ENCODE assay signal across 8 cellular contexts in the genomic region with DNA sequence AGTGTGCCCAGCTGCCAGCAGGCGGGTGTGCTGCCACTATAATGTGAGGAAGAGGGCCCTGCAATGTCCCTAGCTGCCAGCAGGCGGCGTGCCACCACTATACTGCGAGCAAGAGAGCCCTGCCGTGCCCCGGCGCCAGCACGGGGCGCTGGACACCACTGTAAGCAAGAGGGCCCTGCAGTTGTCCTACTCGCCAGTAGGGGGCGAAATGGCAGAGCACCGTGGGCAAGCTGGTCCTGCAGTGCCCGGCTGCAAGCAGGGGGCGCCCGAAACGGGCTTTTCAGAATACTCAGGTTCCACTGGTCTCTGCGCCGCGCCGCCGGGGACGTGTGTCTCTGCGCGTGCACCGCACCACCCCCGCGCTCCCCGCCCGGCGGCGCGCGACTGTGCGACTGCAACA. TPM values are rescaled to one million over a fixed set of nuclear protein-coding genes. Genes with fewer than 3 reads are reported as not detected.
DNase-seq lines count a peak whose midpoint lies in the region; ATAC-seq and TF ChIP-seq lines count a peak whose summit lies in the region.
"Not testable (repeated sequence)": the region's sequence is repeated elsewhere in the genome, so short reads cannot be mapped to it uniquely, and the experiment has no call there.

No MANE protein-coding gene starts in this region.

- peak; percentile 75 for TF ChIP-seq CTCF in OCI-LY1 (IDR thresholded peaks at IDR 0.05; ENCODE audit: low read length)
- TF ChIP-seq CTCF in MCF 10A (IDR thresholded peaks at IDR 0.05; ENCODE audit: unreplicated experiment) = peak; percentile 55
- TF ChIP-seq CTCF in heart left ventricle (IDR thresholded peaks at IDR 0.05) = peak in 8 of 12 donors; percentile 9 to 44 (median 30)
- peak; percentile 41 for TF ChIP-seq CTCF in neutrophil (IDR thresholded peaks at IDR 0.05)
- TF ChIP-seq CTCF in upper lobe of right lung (IDR thresholded peaks at IDR 0.05) = peak; percentile 56

- not testable (repeated sequence) for TF ChIP-seq POLR2A in heart left ventricle (IDR thresholded peaks at IDR 0.05)

- whole genome bisulfite sequencing in heart left ventricle, 4 donors = 47 to 74% (median 71%) methylated on average over 3 to 34 of the region's 34 CpGs

- H3K36me3 Mint-ChIP-seq in MCF 10A (ENCODE audit: insufficient read depth, unreplicated experiment) = not testable (repeated sequence)

- not testable (repeated sequence) for H2AFZ ChIP-seq in OCI-LY1 (ENCODE audit: low read length)

- not testable (repeated sequence) for H3K9ac ChIP-seq in OCI-LY1 (ENCODE audit: low read length)

- peak; percentile 13; the same call in 1 of the 2 replicates for TF ChIP-seq RAD21 in Ishikawa (IDR thresholded peaks at IDR 0.05; ENCODE audit: low read depth)

- not testable (repeated sequence) for H3F3A ChIP-seq in OCI-LY1 (ENCODE audit: insufficient read depth, low read length)

- H3K27ac Mint-ChIP-seq in MCF 10A (ENCODE audit: low read depth, unreplicated experiment) = not testable (repeated sequence)

- not testable (repeated sequence) for BruUV-seq in MCF 10A (replicated peaks; lab: Mats Ljungman, UMichigan)

- not testable (repeated sequence) for H3K9me3 Mint-ChIP-seq in MCF 10A (ENCODE audit: unreplicated experiment)

- H3K4me1 Mint-ChIP-seq in MCF 10A (ENCODE audit: insufficient read depth, unreplicated experiment) = not testable (repeated sequence)

- not testable (repeated sequence) for H3K36me3 ChIP-seq in OCI-LY1 (ENCODE audit: insufficient read depth, low read length); heart left ventricle; neutrophil; upper lobe of right lung

- H3K27me3 Mint-ChIP-seq in MCF 10A (ENCODE audit: insufficient read depth, unreplicated experiment) = peaks cover 33% of the 10 kb centered on the region

- not testable (repeated sequence) for H3K4me3 ChIP-seq in OCI-LY1 (ENCODE audit: low read depth, low read length, poor library complexity, severe bottlenecking); heart left ventricle; neutrophil (ENCODE audit: low read depth in 1 of 2, low read length in 1 of 2); upper lobe of right lung

- peaks cover 25% of the 10 kb centered on the region for H3K4me1 ChIP-seq in OCI-LY1 (ENCODE audit: insufficient read depth, low read length, severe bottlenecking)
- H3K4me1 ChIP-seq in heart left ventricle; neutrophil (ENCODE audit: control insufficient read depth in 1 of 2, insufficient read depth in 1 of 2, low read depth in 1 of 2, low read length in 1 of 2); upper lobe of right lung: not testable (repeated sequence)

- H3K79me2 ChIP-seq in OCI-LY1 (ENCODE audit: insufficient read depth, low read length) = not testable (repeated sequence)

- not testable (repeated sequence) for H3K4me2 ChIP-seq in OCI-LY1 (ENCODE audit: low read length)

- H3K27me3 ChIP-seq in OCI-LY1 (ENCODE audit: insufficient read depth, low read length); upper lobe of right lung: not testable (repeated sequence)
- peaks cover 0 to 10% (median 0%) of the 10 kb centered on the region in 9 donors for H3K27me3 ChIP-seq in heart left ventricle
- H3K27me3 ChIP-seq in neutrophil = peaks cover 30% of the 10 kb centered on the region

- intact Hi-C loops in MCF 10A (cut with micrococcal nuclease); heart left ventricle (cut with DNase I); upper lobe of right lung (cut with DNase I): not testable (repeated sequence)

- peak; percentile 53 for DNase-seq in DMS53 (lab: John Stamatoyannopoulos, UW)
- DNase-seq in activated CD4-positive, alpha-beta T cell treated with anti-CD3 and anti-CD28 coated beads for 48 hours = peak; percentile 71
- not testable (repeated sequence) for DNase-seq in MCF 10A (ENCODE audit: unreplicated experiment); heart left ventricle
- DNase-seq in upper lobe of right lung = peak; percentile 90

- not testable (repeated sequence) for H3K27ac ChIP-seq in OCI-LY1 (ENCODE audit: low read depth, low read length, poor library complexity, severe bottlenecking); heart left ventricle; neutrophil; upper lobe of right lung

- CTCF ChIA-PET in MCF 10A (lab: Yijun Ruan, JAX) = not testable (repeated sequence)

- ATAC-seq in heart left ventricle, upper lobe of right lung: not testable (repeated sequence)

- not testable (repeated sequence) for H4K20me1 ChIP-seq in OCI-LY1 (ENCODE audit: insufficient read depth, low read length)

- H3K9me2 ChIP-seq in OCI-LY1 (ENCODE audit: low read depth, low read length) = not testable (repeated sequence)

- TF ChIP-seq EP300 in Ishikawa (IDR thresholded peaks at IDR 0.05; ENCODE audit: borderline replicate concordance) = not testable (repeated sequence)

- not testable (repeated sequence) for H3K4me3 Mint-ChIP-seq in MCF 10A (ENCODE audit: unreplicated experiment)

- not testable (repeated sequence) for H3K9me3 ChIP-seq in OCI-LY1 (ENCODE audit: low read length); heart left ventricle; neutrophil; upper lobe of right lung

- POLR2A ChIA-PET in MCF 10A (lab: Yijun Ruan, JAX) = not testable (repeated sequence)

RNA-seq across cellular contexts. Expression of a gene that starts 38.5 kb away (rescaled TPM):
- total RNA-seq in MCF 10A (2022) = 27.0 and 33.4 TPM in 2 replicates
- total RNA-seq in heart left ventricle = 10 to 100 TPM in 5 of 9 donors, 1 to 10 TPM in 4; 7.0 to 17.5 (median 12.1) TPM
- polyA plus RNA-seq in heart left ventricle = 1 to 10 TPM; 3.2 to 6.2 TPM
- total RNA-seq in upper lobe of right lung = 17.8 TPM
